ENCODE assay signal across 1 cellular context in genomic region chr5:34915856-34916192, GRCh38.
TF ChIP-seq lines count a peak whose summit lies in the region.

No MANE protein-coding gene starts in this region.

TF ChIP-seq in GM12878, 131 proteins besides CTCF, POLR2A, EP300 and RAD21:
- TF ChIP-seq RELB (IDR thresholded peaks at IDR 0.05; ENCODE audit: low read depth) (peak; percentile 67), MXI1 (IDR thresholded peaks at IDR 0.05; ENCODE audit: low read depth, low read length) (no peak), NKRF (conservative IDR thresholded peaks at IDR 0.05) (0 out of 2 replicates have a peak, but pooled peaks have one; percentile 13), MYC (IDR thresholded peaks at IDR 0.05; ENCODE audit: insufficient read depth, insufficient read length, insufficient replicate concordance, low read length, severe bottlenecking) (peak; percentile 10)
TF ChIP-seq in GM12878: peak in this region for 3.
